ENCODE assay signal across 1 cellular context in genomic region chr5:65076251-65076869, GRCh38.
A peak's percentile ranks its signal among the peaks of the same experiment; 100 is the strongest.
TF ChIP-seq lines count a peak whose summit lies in the region.

No MANE protein-coding gene starts in this region.

TF ChIP-seq in K562, 482 proteins besides CTCF, POLR2A, EP300 and RAD21 (continued from another document):
- peak; percentile 51 for TF ChIP-seq MGA (IDR thresholded peaks at IDR 0.05)
- TF ChIP-seq SREBF2 (CRISPR knock-in tag; IDR thresholded peaks at IDR 0.05): no peak
- TF ChIP-seq ZNF586 (CRISPR knock-in tag; conservative IDR thresholded peaks at IDR 0.05): no peak
- TF ChIP-seq HMBOX1 (IDR thresholded peaks at IDR 0.05): 0 out of 2 replicates have a peak, but pooled peaks have one; percentile 27
- TF ChIP-seq SMAD4 (CRISPR knock-in tag; conservative IDR thresholded peaks at IDR 0.05): peak; percentile 47; the same call in 1 of the 2 replicates
- no peak for TF ChIP-seq RERE (CRISPR knock-in tag; IDR thresholded peaks at IDR 0.05; ENCODE audit: borderline replicate concordance)
- TF ChIP-seq CAMTA2 (CRISPR knock-in tag; conservative IDR thresholded peaks at IDR 0.05): no peak
- TF ChIP-seq KAT8 (IDR thresholded peaks at IDR 0.05; ENCODE audit: low read depth): no peak
- TF ChIP-seq HDAC3 (IDR thresholded peaks at IDR 0.05; ENCODE audit: borderline replicate concordance, partially characterized antibody): peak; percentile 35
- no peak for TF ChIP-seq THRAP3 (IDR thresholded peaks at IDR 0.05; ENCODE audit: borderline replicate concordance)
- TF ChIP-seq CTBP1 (IDR thresholded peaks at IDR 0.05; ENCODE audit: borderline replicate concordance): peak; percentile 91
- peak; percentile 49; the same call in 1 of the 2 replicates for TF ChIP-seq SMARCE1 (IDR thresholded peaks at IDR 0.05)
- peak in 1 of 2 experiments; percentile 60; a peak in 2 of 4 replicates for TF ChIP-seq MAZ (CRISPR knock-in tag; conservative IDR thresholded peaks at IDR 0.05 in 1 of 2, IDR thresholded peaks at IDR 0.05 in 1 of 2)
- peak; percentile 58 for TF ChIP-seq CXXC5 (CRISPR knock-in tag; IDR thresholded peaks at IDR 0.05)
- 0 out of 4 replicates have a peak, but pooled peaks of 1 of the 2 experiments have one; percentile 32 for TF ChIP-seq SRF (CRISPR knock-in tag; IDR thresholded peaks at IDR 0.05)
- 0 out of 2 replicates have a peak, but pooled peaks have one; percentile 21 for TF ChIP-seq XRCC5 (IDR thresholded peaks at IDR 0.05; ENCODE audit: low read depth, low read length)
- no peak for TF ChIP-seq U2AF1 (optimal IDR thresholded peaks at IDR 0.05; ENCODE audit: low read depth, low read length)
- TF ChIP-seq MNT (conservative IDR thresholded peaks at IDR 0.05): peak; percentile 52 to 66; a peak in 3 of 4 replicates
- TF ChIP-seq SMARCA4 (IDR thresholded peaks at IDR 0.05): peak; percentile 75
- no peak for TF ChIP-seq PTBP1 (IDR thresholded peaks at IDR 0.05; ENCODE audit: low read depth, low read length)
- peak; percentile 69; the same call in 1 of the 2 replicates for TF ChIP-seq ATF7 (IDR thresholded peaks at IDR 0.05)
- no peak for TF ChIP-seq ATF6 (CRISPR knock-in tag; IDR thresholded peaks at IDR 0.05)
- 0 out of 2 replicates have a peak, but pooled peaks have one; percentile 31 for TF ChIP-seq CREB3L1 (IDR thresholded peaks at IDR 0.05; ENCODE audit: borderline replicate concordance, low read depth)
- TF ChIP-seq EZH2 (IDR thresholded peaks at IDR 0.05; ENCODE audit: borderline replicate concordance, low read depth, low read length): no peak
- TF ChIP-seq SMC3 (conservative IDR thresholded peaks at IDR 0.05; ENCODE audit: insufficient read depth, low read depth, low read length): peak; percentile 34; the same call in 1 of the 2 replicates
- peak; percentile 95 for TF ChIP-seq LEF1 (IDR thresholded peaks at IDR 0.05)
- no peak for TF ChIP-seq CCAR2 (IDR thresholded peaks at IDR 0.05; ENCODE audit: low read depth, low read length)
- TF ChIP-seq TEAD4 (IDR thresholded peaks at IDR 0.05; ENCODE audit: low read length): peak; percentile 50; the same call in 1 of the 2 replicates
- no peak for TF ChIP-seq TEAD4 (CRISPR knock-in tag; IDR thresholded peaks at IDR 0.05; ENCODE audit: borderline replicate concordance)
- peak; percentile 73 for TF ChIP-seq MECOM (CRISPR knock-in tag; IDR thresholded peaks at IDR 0.05)
- no peak for TF ChIP-seq RBM17 (IDR thresholded peaks at IDR 0.05; ENCODE audit: borderline replicate concordance, low read depth, low read length)
